ENCODE assay signal across 1 cellular context in the genomic region with DNA sequence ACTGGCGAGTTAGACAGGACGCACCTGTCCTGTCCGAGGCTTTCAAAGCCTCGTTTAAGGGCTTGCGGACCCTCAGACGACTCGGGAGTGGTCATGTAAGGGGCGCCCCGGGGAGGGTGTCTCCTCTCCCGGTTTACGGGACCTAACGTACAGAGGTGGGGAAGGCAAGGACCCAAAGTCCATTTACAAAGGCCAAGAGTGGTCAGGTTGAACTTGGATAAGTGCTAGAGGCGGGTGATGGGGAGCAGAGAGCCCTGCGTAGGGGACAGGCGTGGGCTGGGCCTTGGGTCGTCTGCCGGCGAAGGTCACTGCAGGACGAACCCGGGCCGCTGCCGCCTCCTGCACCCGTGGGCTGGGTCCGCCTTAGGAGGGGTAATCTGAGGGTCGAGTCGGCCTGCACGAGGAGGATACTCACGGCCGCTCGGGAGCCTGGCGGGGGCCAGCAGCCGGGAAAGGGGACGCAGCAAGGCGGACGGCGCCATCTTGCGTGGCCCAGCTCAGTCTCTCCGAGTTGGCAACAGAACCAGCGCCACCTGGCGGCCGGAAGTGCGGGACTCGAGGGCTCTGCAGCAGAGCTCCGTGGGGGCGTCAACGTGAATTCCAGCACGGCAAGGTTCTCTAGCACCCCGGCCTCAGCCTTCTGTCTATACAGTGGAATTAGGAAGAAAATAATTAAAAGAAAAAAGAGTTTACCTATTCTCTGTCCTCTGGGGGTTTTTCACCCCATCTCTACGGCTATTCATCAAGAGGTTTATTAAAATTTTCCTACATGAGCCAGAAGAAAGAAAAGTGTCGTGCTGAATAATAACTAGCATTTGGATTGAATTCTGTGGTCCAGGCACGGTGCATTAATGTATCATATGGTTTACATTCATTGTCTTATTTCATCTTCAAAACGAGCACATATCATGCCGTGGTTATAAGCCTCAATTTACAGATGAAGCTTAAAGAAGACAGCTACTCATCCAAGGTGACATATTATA.
TF ChIP-seq lines count a peak whose summit lies in the region.

No MANE protein-coding gene starts in this region.

TF ChIP-seq in liver, 16 proteins besides CTCF, POLR2A, EP300 and RAD21 (continued from another document):
- TF ChIP-seq, protein P1, sequence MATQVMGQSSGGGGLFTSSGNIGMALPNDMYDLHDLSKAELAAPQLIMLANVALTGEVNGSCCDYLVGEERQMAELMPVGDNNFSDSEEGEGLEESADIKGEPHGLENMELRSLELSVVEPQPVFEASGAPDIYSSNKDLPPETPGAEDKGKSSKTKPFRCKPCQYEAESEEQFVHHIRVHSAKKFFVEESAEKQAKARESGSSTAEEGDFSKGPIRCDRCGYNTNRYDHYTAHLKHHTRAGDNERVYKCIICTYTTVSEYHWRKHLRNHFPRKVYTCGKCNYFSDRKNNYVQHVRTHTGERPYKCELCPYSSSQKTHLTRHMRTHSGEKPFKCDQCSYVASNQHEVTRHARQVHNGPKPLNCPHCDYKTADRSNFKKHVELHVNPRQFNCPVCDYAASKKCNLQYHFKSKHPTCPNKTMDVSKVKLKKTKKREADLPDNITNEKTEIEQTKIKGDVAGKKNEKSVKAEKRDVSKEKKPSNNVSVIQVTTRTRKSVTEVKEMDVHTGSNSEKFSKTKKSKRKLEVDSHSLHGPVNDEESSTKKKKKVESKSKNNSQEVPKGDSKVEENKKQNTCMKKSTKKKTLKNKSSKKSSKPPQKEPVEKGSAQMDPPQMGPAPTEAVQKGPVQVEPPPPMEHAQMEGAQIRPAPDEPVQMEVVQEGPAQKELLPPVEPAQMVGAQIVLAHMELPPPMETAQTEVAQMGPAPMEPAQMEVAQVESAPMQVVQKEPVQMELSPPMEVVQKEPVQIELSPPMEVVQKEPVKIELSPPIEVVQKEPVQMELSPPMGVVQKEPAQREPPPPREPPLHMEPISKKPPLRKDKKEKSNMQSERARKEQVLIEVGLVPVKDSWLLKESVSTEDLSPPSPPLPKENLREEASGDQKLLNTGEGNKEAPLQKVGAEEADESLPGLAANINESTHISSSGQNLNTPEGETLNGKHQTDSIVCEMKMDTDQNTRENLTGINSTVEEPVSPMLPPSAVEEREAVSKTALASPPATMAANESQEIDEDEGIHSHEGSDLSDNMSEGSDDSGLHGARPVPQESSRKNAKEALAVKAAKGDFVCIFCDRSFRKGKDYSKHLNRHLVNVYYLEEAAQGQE (IDR thresholded peaks at IDR 0.05), result peak; percentile 30
- TF ChIP-seq TAF1 (conservative IDR thresholded peaks at IDR 0.05), result peak; percentile 53
- TF ChIP-seq HNF4G (IDR thresholded peaks at IDR 0.05), result peak; percentile 18
- TF ChIP-seq RXRA (IDR thresholded peaks at IDR 0.05), result peak; percentile 11 to 40
- no peak for TF ChIP-seq MAX (IDR thresholded peaks at IDR 0.05)
- peak in 1 of 2 donors; percentile 67 for TF ChIP-seq HNF4A (conservative IDR thresholded peaks at IDR 0.05)
- TF ChIP-seq GABPA (IDR thresholded peaks at IDR 0.05 in 1 of 2, conservative IDR thresholded peaks at IDR 0.05 in 1 of 2), result peak in 1 of 2 donors; percentile 50
- no peak for TF ChIP-seq JUND (IDR thresholded peaks at IDR 0.05)
- TF ChIP-seq FOXA2 (IDR thresholded peaks at IDR 0.05), result no peak
- peak; percentile 99 for TF ChIP-seq YY1 (IDR thresholded peaks at IDR 0.05)
- no peak for TF ChIP-seq NR2F2 (IDR thresholded peaks at IDR 0.05)
- TF ChIP-seq, protein P2, sequence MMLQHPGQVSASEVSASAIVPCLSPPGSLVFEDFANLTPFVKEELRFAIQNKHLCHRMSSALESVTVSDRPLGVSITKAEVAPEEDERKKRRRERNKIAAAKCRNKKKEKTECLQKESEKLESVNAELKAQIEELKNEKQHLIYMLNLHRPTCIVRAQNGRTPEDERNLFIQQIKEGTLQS (IDR thresholded peaks at IDR 0.05), result no peak
- TF ChIP-seq ZBTB33 (IDR thresholded peaks at IDR 0.05), result no peak
